9 cellular contexts compared by ENCODE assay signal in genomic region chr16:75591001-75591852, GRCh38. TPM values are rescaled to one million over a fixed set of nuclear protein-coding genes. Genes with fewer than 3 reads are reported as not detected.
DNase-seq lines count a peak whose midpoint lies in the region; ATAC-seq and TF ChIP-seq lines count a peak whose summit lies in the region.
"Had no signal": no experiment of that assay in that cellular context is flagged by ENCODE, and none has a peak within 500 bp of the region (broad histone marks: within the 10 kb centered on the region; RNA-seq: fewer than 3 reads in every experiment).

No MANE protein-coding gene starts in this region.

- H3K36me3 ChIP-seq in MG63 (no peaks in the 10 kb centered on the region; the same call in 1 of the 2 replicates), suprapubic skin (peaks cover 4% of the 10 kb centered on the region)

- H3K27ac ChIP-seq in suprapubic skin = peak overlapping the region; percentile 58

- DNase-seq in MG63 = peak; percentile 90
- DNase-seq in endothelial cell (ENCODE audit: low spot score) = no peak
- peak; percentile 80 for DNase-seq in medulla oblongata (ENCODE audit: extremely low spot score)
- peak in 1 of 2 donors; percentile 61 for DNase-seq in suprapubic skin (ENCODE audit: low spot score in 2 of 2)
- DNase-seq in NCI-H748 (lab: John Stamatoyannopoulos, UW; ENCODE audit: unreplicated experiment) = no peak
- DNase-seq: NCI-H1417 had no signal

- no peaks in the 10 kb centered on the region for H3K9me3 Mint-ChIP-seq in endothelial cell (ENCODE audit: unreplicated experiment)

- H3K27me3 ChIP-seq in MG63 (no peaks in the 10 kb centered on the region), suprapubic skin (no peaks in the 10 kb centered on the region)

- peaks cover 21% of the 10 kb centered on the region for H3K36me3 Mint-ChIP-seq in endothelial cell (ENCODE audit: low read depth, unreplicated experiment)

- H3K27ac Mint-ChIP-seq in endothelial cell (ENCODE audit: unreplicated experiment) = peak overlapping the region; percentile 90

- no peak for TF ChIP-seq CTCF in endothelial cell (IDR thresholded peaks at IDR 0.05; ENCODE audit: unreplicated experiment)
- TF ChIP-seq CTCF in suprapubic skin (IDR thresholded peaks at IDR 0.05) = no peak

- H3K9me3 ChIP-seq in MG63 = no peaks in the 10 kb centered on the region
- no peaks in the 10 kb centered on the region for H3K9me3 ChIP-seq in suprapubic skin

- H3K4me1 Mint-ChIP-seq in endothelial cell (ENCODE audit: unreplicated experiment) = peaks cover 39% of the 10 kb centered on the region

- no peak for TF ChIP-seq POLR2A in suprapubic skin (IDR thresholded peaks at IDR 0.05)

- H3K4me3 ChIP-seq in MG63 (no peak overlapping the region), suprapubic skin (no peak overlapping the region)

- 34% methylated on average over 6 of the region's 6 CpGs for WGBS in suprapubic skin

- ATAC-seq in GM18502 (IDR thresholded peaks at IDR 0.05; ENCODE audit: poor library complexity, unreplicated experiment) (no peak), GM18519 (IDR thresholded peaks at IDR 0.05; ENCODE audit: low FRiP score, unreplicated experiment) (no peak)
- ATAC-seq in activated CD4-positive, CD25-positive, alpha-beta regulatory T cell treated with anti-CD3 and anti-CD28 coated beads, Interleukin-2, amount 50 U/mL, for 24 hours = no peak

- no peak overlapping the region for H3K4me3 Mint-ChIP-seq in endothelial cell (ENCODE audit: unreplicated experiment)

- H3K27me3 Mint-ChIP-seq in endothelial cell (ENCODE audit: unreplicated experiment) = peaks cover 4% of the 10 kb centered on the region

- peaks cover 14% of the 10 kb centered on the region for H3K4me1 ChIP-seq in suprapubic skin

- TF ChIP-seq EP300 in suprapubic skin (IDR thresholded peaks at IDR 0.05) = no peak

RNA-seq across cellular contexts. Expression of gene GABARAPL2, which starts 25.0 kb away (rescaled TPM):
- 17.3 and 70.4 TPM in 2 replicates for total RNA-seq in MG63 (2014; rRNA removed; shearing (Covaris generic); ENCODE audit: low replicate concordance)
- total RNA-seq in endothelial cell (ENCODE audit: unreplicated experiment) (222 TPM), suprapubic skin (100 to 1,000 TPM in 2 of 4 donors, 10 to 100 TPM in 2; 76.2 to 135 (median 99.6) TPM)

RNA-seq across cellular contexts. Expression of gene ADAT1, which starts 31.9 kb away (rescaled TPM):
- total RNA-seq in MG63 (2014; rRNA removed; shearing (Covaris generic); ENCODE audit: low replicate concordance) = 12.5 and 29.6 TPM in 2 replicates
- total RNA-seq in endothelial cell (ENCODE audit: unreplicated experiment) (137 TPM), suprapubic skin (10 to 100 TPM; 41.4 to 84.2 (median 55.2) TPM)

RNA-seq across cellular contexts. Expression of gene TMEM231, which starts 35.2 kb away (rescaled TPM):
- total RNA-seq in MG63 (2014; rRNA removed; shearing (Covaris generic); ENCODE audit: low replicate concordance) = 6.0 and 8.8 TPM in 2 replicates
- total RNA-seq in endothelial cell (ENCODE audit: unreplicated experiment) (14.5 TPM), suprapubic skin (10 to 100 TPM in 2 of 4 donors, 1 to 10 TPM in 2; 6.0 to 11.9 (median 9.3) TPM)

RNA-seq across cellular contexts. Expression of gene CHST5, which starts 55.3 kb away (rescaled TPM):
- total RNA-seq in MG63 (2014; rRNA removed; shearing (Covaris generic); ENCODE audit: low replicate concordance) = not detected in 2 replicates
- total RNA-seq in endothelial cell (ENCODE audit: unreplicated experiment) (0.13 TPM), suprapubic skin (under 1 TPM in 2 of 4 donors, not detected in 2; 0.31 to 0.56 TPM)

RNA-seq across cellular contexts. Expression of gene KARS1, which starts 56.2 kb away (rescaled TPM):
- 161 and 178 TPM in 2 replicates for total RNA-seq in MG63 (2014; rRNA removed; shearing (Covaris generic); ENCODE audit: low replicate concordance)
- total RNA-seq in endothelial cell (ENCODE audit: unreplicated experiment) (161 TPM), suprapubic skin (100 to 1,000 TPM in 3 of 4 donors, 10 to 100 TPM in 1; 85.9 to 128 (median 106) TPM)

Comparison
In these comparisons a context has a peak if more than half of its experiments do, and no peak if none do; other contexts are left out.
1. DNase-seq: peak in MG63 (single experiment) and medulla oblongata (single experiment); none in endothelial cell (single experiment) and NCI-H748 (single experiment).